14 cellular contexts compared by ENCODE assay signal in genomic region chr12:109464642-109465351, GRCh38. TPM values are rescaled to one million over a fixed set of nuclear protein-coding genes. Genes with fewer than 3 reads are reported as not detected.
DNase-seq lines count a peak whose midpoint lies in the region; ATAC-seq, FAIRE-seq and TF ChIP-seq lines count a peak whose summit lies in the region.
"Had no signal": no experiment of that assay in that cellular context is flagged by ENCODE, and none has a peak within 500 bp of the region (broad histone marks: within the 10 kb centered on the region; RNA-seq: fewer than 3 reads in every experiment).

No MANE protein-coding gene starts in this region.

- H3K4me3 ChIP-seq in A549 (no peak overlapping the region), Peyer's patch (no peak overlapping the region), trophoblast cell (ENCODE audit: low read depth, low read length) (no peak overlapping the region)

- H3K36me3 ChIP-seq in Peyer's patch (peaks cover 0 to 54% (median 0%) of the 10 kb centered on the region in 3 donors), trophoblast cell (ENCODE audit: control insufficient read depth in 1 of 2, insufficient read depth in 2 of 2, low read length in 2 of 2) (peaks cover 51 to 52% of the 10 kb centered on the region in 2 experiments)

- H3K27ac ChIP-seq in A549 (no peak overlapping the region; a peak in 1 of 6 replicates), Peyer's patch (peak overlapping the region in 3 of 4 donors; percentile 38 to 91 (median 80)), epithelial cell of prostate (peak overlapping the region; percentile 88), trophoblast cell (ENCODE audit: low read depth, low read length) (peak overlapping the region; percentile 4)
- H3K27ac ChIP-seq: KMS-11 had no signal

- H3K4me1 ChIP-seq in A549 (peaks cover 39% of the 10 kb centered on the region), Peyer's patch (peaks cover 0 to 38% (median 8%) of the 10 kb centered on the region in 4 donors), trophoblast cell (ENCODE audit: control insufficient read depth in 1 of 2, insufficient read depth in 2 of 2, low read length in 2 of 2) (peaks cover 75 to 76% of the 10 kb centered on the region in 2 experiments)

- TF ChIP-seq RAD21 in A549 (conservative IDR thresholded peaks at IDR 0.05 in 1 of 2, IDR thresholded peaks at IDR 0.05 in 1 of 2) = no peak

- H3K4me2 ChIP-seq in A549 (no peak overlapping the region), trophoblast cell (ENCODE audit: low read length) (no peak overlapping the region)
- H3K4me2 ChIP-seq: KMS-11 had no signal

- CTCF ChIA-PET in A549 (lab: Yijun Ruan, JAX) = interaction anchor here (1.0 to 2.8 kb wide), 2 partner anchors 32 to 37 kb away, joined by 5 to 9 read pairs; no protein-coding TSS in a partner anchor

- no peak for TF ChIP-seq POLR2A in A549 (IDR thresholded peaks at IDR 0.05; ENCODE audit: low read length)
- TF ChIP-seq POLR2A in Peyer's patch (IDR thresholded peaks at IDR 0.05) = no peak

- H2AK5ac ChIP-seq in trophoblast cell (ENCODE audit: low read length) = peak overlapping the region; percentile 24

- WGBS in A549 (ENCODE audit: missing lambda C conversion rate) = 96% methylated on average over 14 of the region's 14 CpGs
- no CpG with 5 or more reads among the region's 14 CpGs for WGBS in trophoblast cell (ENCODE audit: extremely low coverage, insufficient coverage, insufficient read length)

- peak overlapping the region; percentile 26 for H3K18ac ChIP-seq in trophoblast cell (ENCODE audit: low read length)

- ATAC-seq in A549 = no peak
- no peak for ATAC-seq in HG02588 (IDR thresholded peaks at IDR 0.05; ENCODE audit: unreplicated experiment)
- ATAC-seq: activated CD4-positive, CD25-positive, alpha-beta regulatory T cell treated with anti-CD3 and anti-CD28 coated beads, Interleukin-2, amount 50 U/mL, for 24 hours; stimulated activated naive B cell treated with anti-CD40 and anti-IgM and Interleukin-4, amounts not matched to agents 10 μg/mL and 1 μg/mL and 100 μg/mL, for 72 hours had no signal

- DNase-seq in A549 (ENCODE audit: low read depth in 1 of 2, low spot score in 1 of 2) (no peak), Peyer's patch (no peak), epithelial cell of prostate (ENCODE audit: low read depth, low spot score) (no peak), trophoblast cell (no peak), HCEC 1CT (no peak), SK-N-DZ (ENCODE audit: low spot score) (no peak), HuH-7 (ENCODE audit: low spot score) (no peak)
- DNase-seq: C1 segment of cervical spinal cord; NCI-H226; SIG-M5; stimulated activated naive B cell treated with anti-CD40 and anti-IgM and Interleukin-4, amounts not matched to agents 10 μg/mL and 1 μg/mL and 100 μg/mL, for 72 hours had no signal

- peak overlapping the region; percentile 42 for H2BK12ac ChIP-seq in trophoblast cell (ENCODE audit: low read length)

- no peak overlapping the region for H3K23ac ChIP-seq in trophoblast cell (ENCODE audit: low read length)

- no peak overlapping the region for H4K12ac ChIP-seq in trophoblast cell (ENCODE audit: low read depth, low read length)

- peak overlapping the region; percentile 20 for H2BK5ac ChIP-seq in trophoblast cell (ENCODE audit: low read depth, low read length, poor library complexity)

- H3K9me3 ChIP-seq in A549 (no peaks in the 10 kb centered on the region), Peyer's patch (no peaks in the 10 kb centered on the region), trophoblast cell (ENCODE audit: insufficient read depth, low read depth, low read length) (no peaks in the 10 kb centered on the region)

- no peak for FAIRE-seq in A549 (lab: Jason Lieb, UNC)

- no peaks in the 10 kb centered on the region for H3K27me3 ChIP-seq in Peyer's patch
- no peaks in the 10 kb centered on the region for H3K27me3 ChIP-seq in trophoblast cell (ENCODE audit: insufficient read depth, low read length)

- TF ChIP-seq EP300 in A549 (IDR thresholded peaks at IDR 0.05) = no peak

- peak overlapping the region; percentile 80 for H3K4ac ChIP-seq in trophoblast cell (ENCODE audit: low read depth, low read length)

- H2AFZ ChIP-seq in trophoblast cell (ENCODE audit: insufficient read depth, low read length, poor library complexity) = no peak overlapping the region

- H4K91ac ChIP-seq in trophoblast cell (ENCODE audit: low read depth, low read length) = peak overlapping the region; percentile 20

- H3K79me1 ChIP-seq in trophoblast cell (ENCODE audit: low read length) = peaks cover 51% of the 10 kb centered on the region

- peak overlapping the region; percentile 56 for H2BK120ac ChIP-seq in trophoblast cell (ENCODE audit: insufficient read depth, low read length, poor library complexity)

- H3K14ac ChIP-seq in trophoblast cell (ENCODE audit: low read length) = peak overlapping the region; percentile 16

- peaks cover 42% of the 10 kb centered on the region for H3K79me2 ChIP-seq in trophoblast cell (ENCODE audit: control insufficient read depth, insufficient read depth, low read length, poor library complexity)

- TF ChIP-seq CTCF in A549 (IDR thresholded peaks at IDR 0.05) = no peak
- TF ChIP-seq CTCF in Peyer's patch (IDR thresholded peaks at IDR 0.05) = no peak

- H4K8ac ChIP-seq in trophoblast cell (ENCODE audit: low read depth, low read length) = no peak overlapping the region

- H3K9ac ChIP-seq in trophoblast cell (ENCODE audit: low read length) = no peak overlapping the region
- H3K9ac ChIP-seq: KMS-11 had no signal

- POLR2A ChIA-PET in A549 (lab: Yijun Ruan, JAX) = no interaction called here

TF ChIP-seq in A549, 52 proteins besides CTCF, POLR2A, EP300 and RAD21:
- TF ChIP-seq MAFK (IDR thresholded peaks at IDR 0.05; ENCODE audit: partially characterized antibody) = peak; percentile 38
- TF ChIP-seq, protein P1, sequence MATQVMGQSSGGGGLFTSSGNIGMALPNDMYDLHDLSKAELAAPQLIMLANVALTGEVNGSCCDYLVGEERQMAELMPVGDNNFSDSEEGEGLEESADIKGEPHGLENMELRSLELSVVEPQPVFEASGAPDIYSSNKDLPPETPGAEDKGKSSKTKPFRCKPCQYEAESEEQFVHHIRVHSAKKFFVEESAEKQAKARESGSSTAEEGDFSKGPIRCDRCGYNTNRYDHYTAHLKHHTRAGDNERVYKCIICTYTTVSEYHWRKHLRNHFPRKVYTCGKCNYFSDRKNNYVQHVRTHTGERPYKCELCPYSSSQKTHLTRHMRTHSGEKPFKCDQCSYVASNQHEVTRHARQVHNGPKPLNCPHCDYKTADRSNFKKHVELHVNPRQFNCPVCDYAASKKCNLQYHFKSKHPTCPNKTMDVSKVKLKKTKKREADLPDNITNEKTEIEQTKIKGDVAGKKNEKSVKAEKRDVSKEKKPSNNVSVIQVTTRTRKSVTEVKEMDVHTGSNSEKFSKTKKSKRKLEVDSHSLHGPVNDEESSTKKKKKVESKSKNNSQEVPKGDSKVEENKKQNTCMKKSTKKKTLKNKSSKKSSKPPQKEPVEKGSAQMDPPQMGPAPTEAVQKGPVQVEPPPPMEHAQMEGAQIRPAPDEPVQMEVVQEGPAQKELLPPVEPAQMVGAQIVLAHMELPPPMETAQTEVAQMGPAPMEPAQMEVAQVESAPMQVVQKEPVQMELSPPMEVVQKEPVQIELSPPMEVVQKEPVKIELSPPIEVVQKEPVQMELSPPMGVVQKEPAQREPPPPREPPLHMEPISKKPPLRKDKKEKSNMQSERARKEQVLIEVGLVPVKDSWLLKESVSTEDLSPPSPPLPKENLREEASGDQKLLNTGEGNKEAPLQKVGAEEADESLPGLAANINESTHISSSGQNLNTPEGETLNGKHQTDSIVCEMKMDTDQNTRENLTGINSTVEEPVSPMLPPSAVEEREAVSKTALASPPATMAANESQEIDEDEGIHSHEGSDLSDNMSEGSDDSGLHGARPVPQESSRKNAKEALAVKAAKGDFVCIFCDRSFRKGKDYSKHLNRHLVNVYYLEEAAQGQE (IDR thresholded peaks at IDR 0.05) = no peak
- no peak for TF ChIP-seq JUNB (IDR thresholded peaks at IDR 0.05)

RNA-seq across cellular contexts. Expression of gene KCTD10, which starts 12.3 kb away (rescaled TPM):
- polyA plus RNA-seq in A549 (2011; rRNA removed) (50.4 and 52.3 TPM in 2 replicates), A549 (2017; fragmentation: RNase III; extraction: RNeasy Plus Mini Kit Qiagen cat#74134 plus additional on column Dnase treatment) (42.9 to 50.6 TPM (median 43.5 TPM) in 3 replicates)
- 42.8 and 54.6 TPM in 2 replicates for polyA plus RNA-seq in A549 (2012; cell fraction: cytosol; rRNA removed)
- 49.1 and 57.4 TPM in 2 replicates for polyA plus RNA-seq in A549 (2012; cell fraction: nucleus; rRNA removed)
- 94.5 and 141 TPM in 2 replicates for polyA minus RNA-seq in A549 (2011; rRNA and poly(A)+ RNA removed)
- 10 to 100 TPM; 18.4 to 53.6 (median 28.8) TPM for total RNA-seq in Peyer's patch
- polyA plus RNA-seq in trophoblast cell (2013) = 105 and 107 TPM in 2 replicates
- polyA plus RNA-seq in SK-N-DZ (2014; cell fraction: cytosol; rRNA removed) = 21.1 and 33.0 TPM in 2 replicates
- 12.8 and 21.9 TPM in 2 replicates for polyA plus RNA-seq in SK-N-DZ (2014; cell fraction: nucleus; rRNA removed)

RNA-seq across cellular contexts. Expression of gene UBE3B, which starts 12.6 kb away (rescaled TPM):
- polyA plus RNA-seq in A549 (2011; rRNA removed) (38.0 and 42.4 TPM in 2 replicates), A549 (2017; fragmentation: RNase III; extraction: RNeasy Plus Mini Kit Qiagen cat#74134 plus additional on column Dnase treatment) (14.0 to 15.4 TPM (median 14.5 TPM) in 3 replicates)
- polyA plus RNA-seq in A549 (2012; cell fraction: cytosol; rRNA removed) = 17.5 and 20.6 TPM in 2 replicates
- polyA plus RNA-seq in A549 (2012; cell fraction: nucleus; rRNA removed) = 36.1 and 38.6 TPM in 2 replicates
- polyA minus RNA-seq in A549 (2011; rRNA and poly(A)+ RNA removed) = 65.6 and 73.8 TPM in 2 replicates
- 10 to 100 TPM; 43.8 to 77.0 (median 57.3) TPM for total RNA-seq in Peyer's patch
- 21.3 and 22.4 TPM in 2 replicates for polyA plus RNA-seq in trophoblast cell (2013)
- polyA plus RNA-seq in SK-N-DZ (2014; cell fraction: cytosol; rRNA removed) = 15.8 and 20.6 TPM in 2 replicates
- 39.4 and 61.3 TPM in 2 replicates for polyA plus RNA-seq in SK-N-DZ (2014; cell fraction: nucleus; rRNA removed)

Comparison
In these comparisons a context has a peak if more than half of its experiments do, and no peak if none do; other contexts are left out.
1. H3K27ac ChIP-seq: peak in Peyer's patch (3 of 4), epithelial cell of prostate (single experiment) and trophoblast cell (single experiment); none in A549 (0 of 2).